32 cellular contexts compared by ENCODE assay signal in the genomic region with DNA sequence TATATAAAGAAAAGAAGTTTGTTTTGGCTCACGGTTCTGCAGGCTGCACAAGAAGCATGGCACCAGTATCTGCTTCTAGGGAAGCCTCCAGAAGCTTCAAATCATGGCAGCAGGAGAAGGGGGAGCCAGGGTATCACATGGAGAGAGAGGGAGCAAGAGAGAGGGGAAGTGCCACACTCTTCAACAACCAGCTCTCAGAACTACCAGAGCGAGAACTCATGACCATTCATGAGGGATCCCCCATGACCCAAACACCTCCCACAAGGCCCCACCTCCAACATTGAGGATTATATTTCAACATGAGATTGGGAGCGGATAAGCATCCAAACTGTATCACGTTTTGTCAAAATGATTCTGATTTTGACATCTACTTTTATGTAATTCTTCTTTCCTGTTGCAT. TPM values are rescaled to one million over a fixed set of nuclear protein-coding genes. Genes with fewer than 3 reads are reported as not detected.
DNase-seq lines count a peak whose midpoint lies in the region; ATAC-seq, FAIRE-seq and TF ChIP-seq lines count a peak whose summit lies in the region.
"Had no signal": no experiment of that assay in that cellular context is flagged by ENCODE, and none has a peak within 500 bp of the region (broad histone marks: within the 10 kb centered on the region; RNA-seq: fewer than 3 reads in every experiment).

No MANE protein-coding gene starts in this region.

- 0 out of 2 replicates have a peak, but pooled peaks have one; percentile 26 for ATAC-seq in WTC11
- ATAC-seq: GM12878, HCT116 had no signal

- no peaks in the 10 kb centered on the region for H3K36me3 ChIP-seq in keratinocyte (ENCODE audit: control insufficient read depth in 2 of 2, extremely low read depth in 1 of 2, insufficient read depth in 2 of 2, low read length in 2 of 2)
- no peaks in the 10 kb centered on the region for H3K36me3 ChIP-seq in neutrophil
- no peaks in the 10 kb centered on the region for H3K36me3 ChIP-seq in esophagus squamous epithelium
- H3K36me3 ChIP-seq: SJSA1 had no signal

- H3K9ac ChIP-seq in keratinocyte (ENCODE audit: control insufficient read depth, extremely low read depth, insufficient read depth, low read length) = no peak overlapping the region
- H3K9ac ChIP-seq: KMS-11 had no signal

- CTCF ChIA-PET in WTC11 (lab: Charles Lee) = interaction anchor here (0.6 to 4.1 kb wide), 3 partner anchors 31 to 87 kb away, joined by 4 to 15 read pairs (median 4); partner anchors contain the start of gene CREM

- no peaks in the 10 kb centered on the region for H3K9me1 ChIP-seq in keratinocyte (ENCODE audit: control insufficient read depth, extremely low read depth, insufficient read depth, low read length)

- peak; percentile 40 for FAIRE-seq in GM12891 (lab: Jason Lieb, UNC)
- FAIRE-seq in keratinocyte (lab: Jason Lieb, UNC) = peak; percentile 36
- FAIRE-seq: A204.1, GM12878, GM19239 had no signal

- 0 out of 2 replicates have a peak, but pooled peaks cover 3% of the 10 kb centered on the region for H3K4me1 Mint-ChIP-seq in WTC11
- H3K4me1 Mint-ChIP-seq: CD8-positive, alpha-beta memory T cell had no signal

- H3K4me3 ChIP-seq in keratinocyte (ENCODE audit: control insufficient read depth in 2 of 3, extremely low read depth in 1 of 3, insufficient read depth in 2 of 3, low read depth in 1 of 3, low read length in 3 of 3) (no peak overlapping the region), neutrophil (ENCODE audit: low read depth in 1 of 2, low read length in 1 of 2) (peak overlapping the region; percentile 18 to 23), esophagus squamous epithelium (no peak overlapping the region)
- H3K4me3 ChIP-seq: GM12878, SJSA1 had no signal

- no peaks in the 10 kb centered on the region for H3K79me2 ChIP-seq in keratinocyte (ENCODE audit: control insufficient read depth, insufficient read depth, low read length)

- 80 to 85% methylated on average over 4 of the region's 4 CpGs for WGBS in esophagus squamous epithelium, 2 donors

- H4K20me1 ChIP-seq in keratinocyte (ENCODE audit: control insufficient read depth, extremely low read depth, insufficient read depth, low read length) = no peaks in the 10 kb centered on the region

- H3K27ac Mint-ChIP-seq in WTC11 = no peak overlapping the region

- DNase-seq in GM12891 (ENCODE audit: insufficient read length, low spot score) (no peak), WTC11 (ENCODE audit: low spot score) (no peak), keratinocyte (ENCODE audit: low read depth, low spot score) (no peak), esophagus squamous epithelium (lab: John Stamatoyannopoulos, UW) (no peak), AG08396 (ENCODE audit: low spot score) (no peak), KG1 (lab: John Stamatoyannopoulos, UW) (no peak)
- no peak for DNase-seq in activated CD8-positive, alpha-beta memory T cell treated with anti-CD3 and anti-CD28 coated beads for 24 hours
- DNase-seq: AML-193; C1 segment of cervical spinal cord; CD8-positive, alpha-beta memory T cell; DMS 273 treated with DMSO at 0.1 percent for 48 hours; DMS79; EL; GDM1; IMR-90; MM.1S; NCI-H1048; NCI-H1417; NCI-H1694 treated with DMSO at 0.1 percent for 48 hours; NCI-H2081 treated with DMSO at 0.1 percent for 48 hours; NCI-H524 treated with DMSO at 0.1 percent for 48 hours; NCI-H774; NK-92 treated with Interleukin-12 subunit alpha and Interleukin-12 subunit beta, amount 100 ng/mL, for 24 hours; Right ventricle myocardium superior; RPMI8226 had no signal

- H3K9me3 Mint-ChIP-seq in WTC11 = peaks cover 16% of the 10 kb centered on the region

- H3K27me3 ChIP-seq in keratinocyte (ENCODE audit: control insufficient read depth, extremely low read depth, insufficient read depth, low read length) (no peaks in the 10 kb centered on the region), neutrophil (no peaks in the 10 kb centered on the region), esophagus squamous epithelium (no peaks in the 10 kb centered on the region)
- H3K27me3 ChIP-seq: SJSA1 had no signal

- no peak overlapping the region for H3K4me3 Mint-ChIP-seq in WTC11
- H3K4me3 Mint-ChIP-seq: CD8-positive, alpha-beta memory T cell had no signal

- dilution Hi-C loops in keratinocyte (cut with MboI; ENCODE audit: extremely low pct_ligation_motif_present, low sequenced_read_pairs) = no loop called here

- H3K27ac ChIP-seq in keratinocyte (ENCODE audit: control insufficient read depth, insufficient read depth, low read length) (no peak overlapping the region), neutrophil (peak overlapping the region; percentile 80), esophagus squamous epithelium (no peak overlapping the region)
- H3K27ac ChIP-seq: KMS-11, SJSA1 had no signal

- no peaks in the 10 kb centered on the region for H3K27me3 Mint-ChIP-seq in WTC11 (ENCODE audit: low read depth)
- H3K27me3 Mint-ChIP-seq: CD8-positive, alpha-beta memory T cell had no signal

- H3K9me3 ChIP-seq in keratinocyte (ENCODE audit: control insufficient read depth, low read depth, low read length) (no peaks in the 10 kb centered on the region), neutrophil (no peaks in the 10 kb centered on the region), esophagus squamous epithelium (no peaks in the 10 kb centered on the region)
- H3K9me3 ChIP-seq: SJSA1 had no signal

- H3K4me2 ChIP-seq in keratinocyte (ENCODE audit: control insufficient read depth, extremely low read depth, insufficient read depth, low read depth, low read length) = no peak overlapping the region
- H3K4me2 ChIP-seq: KMS-11 had no signal

- TF ChIP-seq CTCF in WTC11 (IDR thresholded peaks at IDR 0.05) (no peak), keratinocyte (optimal IDR thresholded peaks at IDR 0.05 in 1 of 3, IDR thresholded peaks at IDR 0.05 in 1 of 3, conservative IDR thresholded peaks at IDR 0.05 in 1 of 3; ENCODE audit: extremely low read depth in 1 of 3, insufficient read depth in 2 of 3, low read length in 3 of 3) (no peak), neutrophil (IDR thresholded peaks at IDR 0.05) (no peak), esophagus squamous epithelium (IDR thresholded peaks at IDR 0.05) (no peak)

- no peaks in the 10 kb centered on the region for H3K4me1 ChIP-seq in keratinocyte (ENCODE audit: control insufficient read depth, extremely low read depth, insufficient read depth, low read length)
- peaks cover 11 to 12% of the 10 kb centered on the region in 2 experiments for H3K4me1 ChIP-seq in neutrophil (ENCODE audit: control insufficient read depth in 1 of 2, insufficient read depth in 1 of 2, low read depth in 1 of 2, low read length in 1 of 2)
- H3K4me1 ChIP-seq in esophagus squamous epithelium = no peaks in the 10 kb centered on the region
- H3K4me1 ChIP-seq: SJSA1 had no signal

- TF ChIP-seq POLR2A in GM12891 (IDR thresholded peaks at IDR 0.05; ENCODE audit: low read depth, low read length) (no peak), esophagus squamous epithelium (IDR thresholded peaks at IDR 0.05) (no peak)

- H3K36me3 Mint-ChIP-seq in WTC11 = peaks cover 6% of the 10 kb centered on the region; the same call in 1 of the 2 replicates

- no peak overlapping the region for H2AFZ ChIP-seq in keratinocyte (ENCODE audit: control insufficient read depth, low read length)

- intact Hi-C loops in esophagus squamous epithelium (cut with DNase I) = no loop called here

- POLR2A ChIA-PET in WTC11 (lab: Charles Lee) = interaction anchor here (0.7 kb wide), 1 partner anchor 29 kb away, joined by 3 read pairs; no protein-coding TSS in a partner anchor

TF ChIP-seq in GM12891, 5 proteins besides CTCF, POLR2A, EP300 and RAD21:
- no peak for TF ChIP-seq PAX5 (IDR thresholded peaks at IDR 0.05; ENCODE audit: insufficient read depth, low read length, severe bottlenecking)
- peak; percentile 38; the same call in 1 of the 2 replicates for TF ChIP-seq SPI1 (IDR thresholded peaks at IDR 0.05; ENCODE audit: low read depth, low read length)

TF ChIP-seq in WTC11, 78 proteins besides CTCF, POLR2A, EP300 and RAD21 (continues in another document):
- TF ChIP-seq, protein P1, sequence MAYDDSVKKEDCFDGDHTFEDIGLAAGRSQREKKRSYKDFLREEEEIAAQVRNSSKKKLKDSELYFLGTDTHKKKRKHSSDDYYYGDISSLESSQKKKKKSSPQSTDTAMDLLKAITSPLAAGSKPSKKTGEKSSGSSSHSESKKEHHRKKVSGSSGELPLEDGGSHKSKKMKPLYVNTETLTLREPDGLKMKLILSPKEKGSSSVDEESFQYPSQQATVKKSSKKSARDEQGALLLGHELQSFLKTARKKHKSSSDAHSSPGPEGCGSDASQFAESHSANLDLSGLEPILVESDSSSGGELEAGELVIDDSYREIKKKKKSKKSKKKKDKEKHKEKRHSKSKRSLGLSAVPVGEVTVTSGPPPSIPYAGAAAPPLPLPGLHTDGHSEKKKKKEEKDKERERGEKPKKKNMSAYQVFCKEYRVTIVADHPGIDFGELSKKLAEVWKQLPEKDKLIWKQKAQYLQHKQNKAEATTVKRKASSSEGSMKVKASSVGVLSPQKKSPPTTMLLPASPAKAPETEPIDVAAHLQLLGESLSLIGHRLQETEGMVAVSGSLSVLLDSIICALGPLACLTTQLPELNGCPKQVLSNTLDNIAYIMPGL (CRISPR knock-in tag; IDR thresholded peaks at IDR 0.05) = no peak
- TF ChIP-seq E2F1 (CRISPR knock-in tag; IDR thresholded peaks at IDR 0.05) = no peak
- no peak for TF ChIP-seq ZNF232 (CRISPR knock-in tag; IDR thresholded peaks at IDR 0.05)
- TF ChIP-seq ZNF317 (CRISPR knock-in tag; IDR thresholded peaks at IDR 0.05; ENCODE audit: borderline replicate concordance, low read depth) = no peak
- TF ChIP-seq ZNF263 (CRISPR knock-in tag; IDR thresholded peaks at IDR 0.05; ENCODE audit: low read depth) = no peak
- TF ChIP-seq ZNF423 (CRISPR knock-in tag; IDR thresholded peaks at IDR 0.05) = no peak

RNA-seq across cellular contexts. Expression of gene CREM, which starts 38.5 kb away (rescaled TPM):
- polyA plus RNA-seq in GM12891 (2012; ENCODE audit: low read depth, missing spikeins) = 57.6 TPM
- 17.3 to 23.6 TPM (median 18.3 TPM) in 3 replicates for total RNA-seq in WTC11 (2021)
- polyA plus RNA-seq in keratinocyte = 15.7 to 23.3 TPM (median 17.4 TPM) in 3 replicates
- polyA plus RNA-seq in keratinocyte (2011; ENCODE audit: low read depth) = 6.4 TPM
- polyA plus RNA-seq in keratinocyte (2011; cell fraction: cytosol; rRNA removed) = 15.7 and 25.3 TPM in 2 replicates
- 10.7 and 11.0 TPM in 2 replicates for polyA plus RNA-seq in keratinocyte (2011; cell fraction: nucleus; rRNA removed)
- polyA plus RNA-seq in keratinocyte (2012; ENCODE audit: low replicate concordance) = 10.5 and 14.7 TPM in 2 replicates
- 6.6 to 10.2 TPM (median 9.4 TPM) in 3 replicates for polyA minus RNA-seq in keratinocyte
- 22.8 TPM for polyA minus RNA-seq in keratinocyte (2011; cell fraction: cytosol; rRNA and poly(A)+ RNA removed)
- polyA minus RNA-seq in keratinocyte (2011; cell fraction: nucleus; rRNA and poly(A)+ RNA removed) = 6.1 and 6.7 TPM in 2 replicates
- total RNA-seq in esophagus squamous epithelium = 10 to 100 TPM; 19.4 to 23.8 (median 21.6) TPM

Comparison
In these comparisons a context has a peak if more than half of its experiments do, and no peak if none do; other contexts are left out.
1. H3K4me3 ChIP-seq: peak in neutrophil (2 of 2); none in keratinocyte (0 of 3) and esophagus squamous epithelium (0 of 4).